In genomic region chr1:203290261-203291089, GRCh38 we compare ENCODE assay signal across 1 cellular context.
TF ChIP-seq lines count a peak whose summit lies in the region.

No MANE protein-coding gene starts in this region.

TF ChIP-seq in K562, 482 proteins besides CTCF, POLR2A, EP300 and RAD21 (continued from another document):
- TF ChIP-seq JUND (IDR thresholded peaks at IDR 0.05; ENCODE audit: borderline replicate concordance, low read depth, low read length) (peak; percentile 9; the same call in 1 of the 2 replicates), JUND (tag; IDR thresholded peaks at IDR 0.05; ENCODE audit: borderline replicate concordance, low read depth, low read length) (peak; percentile 57; the same call in 1 of the 3 replicates), CREB5 (CRISPR knock-in tag; IDR thresholded peaks at IDR 0.05) (no peak), YY1 (IDR thresholded peaks at IDR 0.05; ENCODE audit: borderline replicate concordance in 1 of 3, control insufficient read depth in 1 of 3, extremely low read depth in 1 of 3, insufficient read depth in 3 of 3, insufficient read length in 1 of 3, insufficient replicate concordance in 2 of 3, low read depth in 1 of 3, low read length in 2 of 3) (no peak), POLR2G (IDR thresholded peaks at IDR 0.05; ENCODE audit: low read depth, low read length) (peak; percentile 76), ZBTB7A (IDR thresholded peaks at IDR 0.05; ENCODE audit: borderline replicate concordance, control insufficient read depth, low read depth, low read length) (peak; percentile 44; the same call in 1 of the 2 replicates), E2F4 (CRISPR knock-in tag; IDR thresholded peaks at IDR 0.05; ENCODE audit: low read depth) (peak; percentile 90), ZBTB43 (CRISPR knock-in tag; IDR thresholded peaks at IDR 0.05) (0 out of 2 replicates have a peak, but pooled peaks have one; percentile 75), CBFA2T2 (conservative IDR thresholded peaks at IDR 0.05) (peak; percentile 28; the same call in 1 of the 2 replicates), PHB2 (IDR thresholded peaks at IDR 0.05; ENCODE audit: low read depth) (no peak), NCOR1 (IDR thresholded peaks at IDR 0.05) (no peak), ZBTB12 (CRISPR knock-in tag; IDR thresholded peaks at IDR 0.05) (peak; percentile 64), E2F5 (CRISPR knock-in tag; IDR thresholded peaks at IDR 0.05) (no peak), E2F3 (CRISPR knock-in tag; IDR thresholded peaks at IDR 0.05) (0 out of 2 replicates have a peak, but pooled peaks have one; percentile 18), POLR3G (IDR thresholded peaks at IDR 0.05; ENCODE audit: extremely low read depth, insufficient read length, insufficient replicate concordance) (no peak), HNRNPLL (IDR thresholded peaks at IDR 0.05; ENCODE audit: low read depth, low read length, poor library complexity, severe bottlenecking) (peak; percentile 16), NRF1 (conservative IDR thresholded peaks at IDR 0.05 in 1 of 2, IDR thresholded peaks at IDR 0.05 in 1 of 2) (peak; percentile 60 to 67; a peak in 3 of 4 replicates), MAZ (CRISPR knock-in tag; conservative IDR thresholded peaks at IDR 0.05 in 1 of 2, IDR thresholded peaks at IDR 0.05 in 1 of 2) (peak; percentile 39 to 49; a peak in 2 of 4 replicates), PKNOX1 (IDR thresholded peaks at IDR 0.05) (peak; percentile 52), CHD1 (IDR thresholded peaks at IDR 0.05; ENCODE audit: low read length) (peak; percentile 54), LEF1 (IDR thresholded peaks at IDR 0.05) (no peak), PYGO2 (tag; IDR thresholded peaks at IDR 0.05) (0 out of 2 replicates have a peak, but pooled peaks have one; percentile 30), HDGF (IDR thresholded peaks at IDR 0.05) (0 out of 2 replicates have a peak, but pooled peaks have one; percentile 44), MYC (IDR thresholded peaks at IDR 0.05; ENCODE audit: low read depth, low read length) (0 out of 2 replicates have a peak, but pooled peaks have one; percentile 13), MYC (CRISPR knock-in tag; IDR thresholded peaks at IDR 0.05; ENCODE audit: borderline replicate concordance, low read depth) (no peak), PATZ1 (CRISPR knock-in tag; IDR thresholded peaks at IDR 0.05; ENCODE audit: borderline replicate concordance) (no peak), ZFP36 (IDR thresholded peaks at IDR 0.05; ENCODE audit: low read depth, low read length, partially characterized antibody) (peak; percentile 83), ATF7 (IDR thresholded peaks at IDR 0.05) (peak; percentile 73; the same call in 1 of the 2 replicates), TFAP4 (CRISPR knock-in tag; IDR thresholded peaks at IDR 0.05; ENCODE audit: borderline replicate concordance) (peak; percentile 94), STAT5B (CRISPR knock-in tag; IDR thresholded peaks at IDR 0.05) (no peak)
